In the genomic region with DNA sequence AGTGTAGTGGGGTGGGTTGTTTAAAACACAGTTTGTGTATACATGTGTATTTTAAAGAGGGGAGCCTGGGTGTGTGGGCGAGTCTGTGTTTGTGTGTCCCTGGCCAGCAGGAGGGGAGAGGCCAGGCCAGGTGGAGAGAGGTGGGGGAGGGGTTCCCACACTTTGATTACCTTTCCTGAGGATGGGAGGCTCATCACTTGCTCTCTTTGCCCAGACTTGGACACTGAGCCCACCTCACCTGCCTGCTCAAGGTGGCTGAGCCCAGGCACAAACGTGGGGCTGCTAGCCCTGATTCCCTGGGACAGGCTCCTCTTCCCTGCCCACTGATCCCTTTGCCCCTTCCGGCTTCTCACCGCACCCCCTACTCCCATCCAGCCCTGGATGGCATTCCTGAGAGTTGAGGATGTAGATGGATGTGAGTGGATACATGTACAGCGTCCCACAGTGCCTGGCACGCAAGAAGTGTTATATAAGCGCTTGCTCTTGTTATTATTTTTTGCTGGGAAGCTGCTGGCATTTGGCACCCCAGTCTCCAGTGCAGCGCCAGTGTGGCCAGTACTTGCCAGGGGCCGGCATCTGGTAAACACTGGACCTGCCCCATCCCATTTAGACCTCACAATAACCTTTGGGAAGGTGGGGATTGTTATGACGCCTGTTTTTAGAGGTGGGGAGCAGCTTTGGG, we compare ENCODE assay signal across 1 cellular context.
TF ChIP-seq lines count a peak whose summit lies in the region.

No MANE protein-coding gene starts in this region.

TF ChIP-seq in WTC11, 78 proteins besides CTCF, POLR2A, EP300 and RAD21 (continued from another document):
- TF ChIP-seq, protein P1, sequence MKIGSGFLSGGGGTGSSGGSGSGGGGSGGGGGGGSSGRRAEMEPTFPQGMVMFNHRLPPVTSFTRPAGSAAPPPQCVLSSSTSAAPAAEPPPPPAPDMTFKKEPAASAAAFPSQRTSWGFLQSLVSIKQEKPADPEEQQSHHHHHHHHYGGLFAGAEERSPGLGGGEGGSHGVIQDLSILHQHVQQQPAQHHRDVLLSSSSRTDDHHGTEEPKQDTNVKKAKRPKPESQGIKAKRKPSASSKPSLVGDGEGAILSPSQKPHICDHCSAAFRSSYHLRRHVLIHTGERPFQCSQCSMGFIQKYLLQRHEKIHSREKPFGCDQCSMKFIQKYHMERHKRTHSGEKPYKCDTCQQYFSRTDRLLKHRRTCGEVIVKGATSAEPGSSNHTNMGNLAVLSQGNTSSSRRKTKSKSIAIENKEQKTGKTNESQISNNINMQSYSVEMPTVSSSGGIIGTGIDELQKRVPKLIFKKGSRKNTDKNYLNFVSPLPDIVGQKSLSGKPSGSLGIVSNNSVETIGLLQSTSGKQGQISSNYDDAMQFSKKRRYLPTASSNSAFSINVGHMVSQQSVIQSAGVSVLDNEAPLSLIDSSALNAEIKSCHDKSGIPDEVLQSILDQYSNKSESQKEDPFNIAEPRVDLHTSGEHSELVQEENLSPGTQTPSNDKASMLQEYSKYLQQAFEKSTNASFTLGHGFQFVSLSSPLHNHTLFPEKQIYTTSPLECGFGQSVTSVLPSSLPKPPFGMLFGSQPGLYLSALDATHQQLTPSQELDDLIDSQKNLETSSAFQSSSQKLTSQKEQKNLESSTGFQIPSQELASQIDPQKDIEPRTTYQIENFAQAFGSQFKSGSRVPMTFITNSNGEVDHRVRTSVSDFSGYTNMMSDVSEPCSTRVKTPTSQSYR (CRISPR knock-in tag; IDR thresholded peaks at IDR 0.05), result no peak
- TF ChIP-seq, protein P2, sequence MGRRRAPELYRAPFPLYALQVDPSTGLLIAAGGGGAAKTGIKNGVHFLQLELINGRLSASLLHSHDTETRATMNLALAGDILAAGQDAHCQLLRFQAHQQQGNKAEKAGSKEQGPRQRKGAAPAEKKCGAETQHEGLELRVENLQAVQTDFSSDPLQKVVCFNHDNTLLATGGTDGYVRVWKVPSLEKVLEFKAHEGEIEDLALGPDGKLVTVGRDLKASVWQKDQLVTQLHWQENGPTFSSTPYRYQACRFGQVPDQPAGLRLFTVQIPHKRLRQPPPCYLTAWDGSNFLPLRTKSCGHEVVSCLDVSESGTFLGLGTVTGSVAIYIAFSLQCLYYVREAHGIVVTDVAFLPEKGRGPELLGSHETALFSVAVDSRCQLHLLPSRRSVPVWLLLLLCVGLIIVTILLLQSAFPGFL (CRISPR knock-in tag; IDR thresholded peaks at IDR 0.05; ENCODE audit: borderline replicate concordance), result 0 out of 2 replicates have a peak, but pooled peaks have one; percentile 42
- TF ChIP-seq, protein P3, sequence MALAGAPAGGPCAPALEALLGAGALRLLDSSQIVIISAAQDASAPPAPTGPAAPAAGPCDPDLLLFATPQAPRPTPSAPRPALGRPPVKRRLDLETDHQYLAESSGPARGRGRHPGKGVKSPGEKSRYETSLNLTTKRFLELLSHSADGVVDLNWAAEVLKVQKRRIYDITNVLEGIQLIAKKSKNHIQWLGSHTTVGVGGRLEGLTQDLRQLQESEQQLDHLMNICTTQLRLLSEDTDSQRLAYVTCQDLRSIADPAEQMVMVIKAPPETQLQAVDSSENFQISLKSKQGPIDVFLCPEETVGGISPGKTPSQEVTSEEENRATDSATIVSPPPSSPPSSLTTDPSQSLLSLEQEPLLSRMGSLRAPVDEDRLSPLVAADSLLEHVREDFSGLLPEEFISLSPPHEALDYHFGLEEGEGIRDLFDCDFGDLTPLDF (CRISPR knock-in tag; IDR thresholded peaks at IDR 0.05), result no peak
- TF ChIP-seq ZNF671 (CRISPR knock-in tag; IDR thresholded peaks at IDR 0.05), result no peak
- TF ChIP-seq RELA (CRISPR knock-in tag; IDR thresholded peaks at IDR 0.05; ENCODE audit: borderline replicate concordance), result no peak
TF ChIP-seq in WTC11: peak in this region for 4.
